In the genomic region with DNA sequence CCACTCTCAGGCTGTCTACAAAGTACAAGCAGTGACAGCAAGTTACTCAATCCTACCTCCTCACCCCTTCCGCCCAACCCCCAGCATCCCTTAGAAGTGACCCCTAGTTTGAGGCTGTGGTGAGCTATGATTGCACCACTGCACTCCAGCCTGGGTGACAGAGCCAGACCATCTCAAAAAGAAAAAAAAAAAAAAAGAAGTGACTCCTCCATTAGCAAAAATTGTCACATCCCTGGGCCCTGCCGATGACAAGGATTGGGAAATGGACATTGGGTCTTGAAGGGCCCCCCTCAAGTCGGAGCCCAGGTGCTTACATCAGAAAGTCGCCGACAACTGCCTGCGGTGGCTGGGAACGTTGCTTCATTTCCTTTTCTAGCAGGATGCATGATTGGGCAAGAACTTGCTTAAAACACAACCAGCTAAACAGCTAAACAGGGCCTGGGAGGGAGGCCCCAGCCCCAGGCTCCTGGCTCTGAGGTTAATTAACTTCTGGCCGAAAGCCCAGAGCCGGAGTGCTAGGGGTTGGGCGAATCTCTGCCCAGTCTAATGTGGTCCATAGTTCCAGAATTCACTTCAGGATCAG, we compare ENCODE assay signal across 1 cellular context.
TF ChIP-seq lines count a peak whose summit lies in the region.

No MANE protein-coding gene starts in this region.

TF ChIP-seq in HEK293, 187 proteins besides CTCF, POLR2A, EP300 and RAD21 (continued from another document and continues in another):
- TF ChIP-seq, protein P1, sequence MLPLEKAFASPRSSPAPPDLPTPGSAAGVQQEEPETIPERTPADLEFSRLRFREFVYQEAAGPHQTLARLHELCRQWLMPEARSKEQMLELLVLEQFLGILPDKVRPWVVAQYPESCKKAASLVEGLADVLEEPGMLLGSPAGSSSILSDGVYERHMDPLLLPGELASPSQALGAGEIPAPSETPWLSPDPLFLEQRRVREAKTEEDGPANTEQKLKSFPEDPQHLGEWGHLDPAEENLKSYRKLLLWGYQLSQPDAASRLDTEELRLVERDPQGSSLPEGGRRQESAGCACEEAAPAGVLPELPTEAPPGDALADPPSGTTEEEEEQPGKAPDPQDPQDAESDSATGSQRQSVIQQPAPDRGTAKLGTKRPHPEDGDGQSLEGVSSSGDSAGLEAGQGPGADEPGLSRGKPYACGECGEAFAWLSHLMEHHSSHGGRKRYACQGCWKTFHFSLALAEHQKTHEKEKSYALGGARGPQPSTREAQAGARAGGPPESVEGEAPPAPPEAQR (tag by site-specific recombination; IDR thresholded peaks at IDR 0.05): no peak
- TF ChIP-seq ZNF664 (tag by site-specific recombination; IDR thresholded peaks at IDR 0.05) (no peak), ZFP69B (tag by site-specific recombination; IDR thresholded peaks at IDR 0.05) (peak; percentile 63), ZNF473 (tag by site-specific recombination; IDR thresholded peaks at IDR 0.05) (no peak), KLF1 (tag by site-specific recombination; IDR thresholded peaks at IDR 0.05) (no peak), RBAK (tag by site-specific recombination; IDR thresholded peaks at IDR 0.05) (no peak), ZNF175 (tag by site-specific recombination; IDR thresholded peaks at IDR 0.05) (no peak), ZNF133 (tag by site-specific recombination; IDR thresholded peaks at IDR 0.05) (no peak), OVOL3 (tag by site-specific recombination; IDR thresholded peaks at IDR 0.05) (no peak), ATF2 (tag by site-specific recombination; IDR thresholded peaks at IDR 0.05; ENCODE audit: low read depth) (no peak), ZNF26 (tag by site-specific recombination; IDR thresholded peaks at IDR 0.05) (no peak), ZNF488 (tag by site-specific recombination; IDR thresholded peaks at IDR 0.05) (no peak), ZNF768 (tag by site-specific recombination; IDR thresholded peaks at IDR 0.05) (no peak), ZNF174 (tag by site-specific recombination; IDR thresholded peaks at IDR 0.05) (no peak), ZNF560 (tag by site-specific recombination; IDR thresholded peaks at IDR 0.05; ENCODE audit: borderline replicate concordance) (no peak), ZNF785 (tag by site-specific recombination; IDR thresholded peaks at IDR 0.05) (no peak), ZNF426 (tag by site-specific recombination; IDR thresholded peaks at IDR 0.05) (no peak), ELK4 (IDR thresholded peaks at IDR 0.05; ENCODE audit: borderline replicate concordance, low read depth, low read length) (no peak), ZNF10 (tag by site-specific recombination; IDR thresholded peaks at IDR 0.05) (no peak), ZFP37 (tag by site-specific recombination; IDR thresholded peaks at IDR 0.05) (no peak), HOXD13 (CRISPR knock-in tag; IDR thresholded peaks at IDR 0.05; ENCODE audit: borderline replicate concordance) (no peak), ZFP41 (tag by site-specific recombination; IDR thresholded peaks at IDR 0.05; ENCODE audit: borderline replicate concordance) (no peak), ZNF366 (tag by site-specific recombination; conservative IDR thresholded peaks at IDR 0.05) (no peak), ZNF341 (tag by site-specific recombination; IDR thresholded peaks at IDR 0.05; ENCODE audit: low read depth) (no peak), ZBTB20 (tag by site-specific recombination; IDR thresholded peaks at IDR 0.05) (peak; percentile 54; the same call in 1 of the 2 replicates), ZNF350 (tag by site-specific recombination; IDR thresholded peaks at IDR 0.05) (no peak), ZNF211 (tag by site-specific recombination; IDR thresholded peaks at IDR 0.05; ENCODE audit: low read depth) (no peak), ZNF621 (tag by site-specific recombination; IDR thresholded peaks at IDR 0.05) (no peak), ZNF202 (tag by site-specific recombination; IDR thresholded peaks at IDR 0.05; ENCODE audit: borderline replicate concordance) (no peak), ZNF747 (tag by site-specific recombination; IDR thresholded peaks at IDR 0.05) (no peak), KLF8 (tag by site-specific recombination; IDR thresholded peaks at IDR 0.05) (no peak), ZNF501 (tag by site-specific recombination; IDR thresholded peaks at IDR 0.05) (no peak), ZNF596 (tag by site-specific recombination; IDR thresholded peaks at IDR 0.05) (no peak), ZNF37A (tag by site-specific recombination; IDR thresholded peaks at IDR 0.05) (no peak), SP2 (tag by site-specific recombination; IDR thresholded peaks at IDR 0.05) (no peak), ZNF558 (tag by site-specific recombination; IDR thresholded peaks at IDR 0.05) (no peak), ZBTB8A (tag by site-specific recombination; IDR thresholded peaks at IDR 0.05) (no peak), ZNF514 (tag by site-specific recombination; IDR thresholded peaks at IDR 0.05) (no peak), GLIS1 (tag by site-specific recombination; IDR thresholded peaks at IDR 0.05) (peak; percentile 20; the same call in 1 of the 2 replicates)
- TF ChIP-seq, protein P2, sequence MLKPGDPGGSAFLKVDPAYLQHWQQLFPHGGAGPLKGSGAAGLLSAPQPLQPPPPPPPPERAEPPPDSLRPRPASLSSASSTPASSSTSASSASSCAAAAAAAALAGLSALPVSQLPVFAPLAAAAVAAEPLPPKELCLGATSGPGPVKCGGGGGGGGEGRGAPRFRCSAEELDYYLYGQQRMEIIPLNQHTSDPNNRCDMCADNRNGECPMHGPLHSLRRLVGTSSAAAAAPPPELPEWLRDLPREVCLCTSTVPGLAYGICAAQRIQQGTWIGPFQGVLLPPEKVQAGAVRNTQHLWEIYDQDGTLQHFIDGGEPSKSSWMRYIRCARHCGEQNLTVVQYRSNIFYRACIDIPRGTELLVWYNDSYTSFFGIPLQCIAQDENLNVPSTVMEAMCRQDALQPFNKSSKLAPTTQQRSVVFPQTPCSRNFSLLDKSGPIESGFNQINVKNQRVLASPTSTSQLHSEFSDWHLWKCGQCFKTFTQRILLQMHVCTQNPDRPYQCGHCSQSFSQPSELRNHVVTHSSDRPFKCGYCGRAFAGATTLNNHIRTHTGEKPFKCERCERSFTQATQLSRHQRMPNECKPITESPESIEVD (tag by site-specific recombination; IDR thresholded peaks at IDR 0.05): no peak
- TF ChIP-seq, protein P3, sequence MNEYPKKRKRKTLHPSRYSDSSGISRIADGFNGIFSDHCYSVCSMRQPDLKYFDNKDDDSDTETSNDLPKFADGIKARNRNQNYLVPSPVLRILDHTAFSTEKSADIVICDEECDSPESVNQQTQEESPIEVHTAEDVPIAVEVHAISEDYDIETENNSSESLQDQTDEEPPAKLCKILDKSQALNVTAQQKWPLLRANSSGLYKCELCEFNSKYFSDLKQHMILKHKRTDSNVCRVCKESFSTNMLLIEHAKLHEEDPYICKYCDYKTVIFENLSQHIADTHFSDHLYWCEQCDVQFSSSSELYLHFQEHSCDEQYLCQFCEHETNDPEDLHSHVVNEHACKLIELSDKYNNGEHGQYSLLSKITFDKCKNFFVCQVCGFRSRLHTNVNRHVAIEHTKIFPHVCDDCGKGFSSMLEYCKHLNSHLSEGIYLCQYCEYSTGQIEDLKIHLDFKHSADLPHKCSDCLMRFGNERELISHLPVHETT (tag by site-specific recombination; IDR thresholded peaks at IDR 0.05): 0 out of 2 replicates have a peak, but pooled peaks have one; percentile 10
- TF ChIP-seq, protein P4, sequence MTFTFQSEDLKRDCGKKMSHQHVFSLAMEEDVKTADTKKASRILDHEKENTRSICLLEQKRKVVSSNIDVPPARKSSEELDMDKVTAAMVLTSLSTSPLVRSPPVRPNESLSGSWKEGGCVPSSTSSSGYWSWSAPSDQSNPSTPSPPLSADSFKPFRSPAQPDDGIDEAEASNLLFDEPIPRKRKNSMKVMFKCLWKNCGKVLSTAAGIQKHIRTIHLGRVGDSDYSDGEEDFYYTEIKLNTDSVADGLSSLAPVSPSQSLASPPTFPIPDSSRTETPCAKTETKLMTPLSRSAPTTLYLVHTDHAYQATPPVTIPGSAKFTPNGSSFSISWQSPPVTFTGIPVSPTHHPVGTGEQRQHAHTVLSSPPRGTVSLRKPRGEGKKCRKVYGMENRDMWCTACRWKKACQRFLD (tag by site-specific recombination; IDR thresholded peaks at IDR 0.05): no peak
- TF ChIP-seq, protein P5, sequence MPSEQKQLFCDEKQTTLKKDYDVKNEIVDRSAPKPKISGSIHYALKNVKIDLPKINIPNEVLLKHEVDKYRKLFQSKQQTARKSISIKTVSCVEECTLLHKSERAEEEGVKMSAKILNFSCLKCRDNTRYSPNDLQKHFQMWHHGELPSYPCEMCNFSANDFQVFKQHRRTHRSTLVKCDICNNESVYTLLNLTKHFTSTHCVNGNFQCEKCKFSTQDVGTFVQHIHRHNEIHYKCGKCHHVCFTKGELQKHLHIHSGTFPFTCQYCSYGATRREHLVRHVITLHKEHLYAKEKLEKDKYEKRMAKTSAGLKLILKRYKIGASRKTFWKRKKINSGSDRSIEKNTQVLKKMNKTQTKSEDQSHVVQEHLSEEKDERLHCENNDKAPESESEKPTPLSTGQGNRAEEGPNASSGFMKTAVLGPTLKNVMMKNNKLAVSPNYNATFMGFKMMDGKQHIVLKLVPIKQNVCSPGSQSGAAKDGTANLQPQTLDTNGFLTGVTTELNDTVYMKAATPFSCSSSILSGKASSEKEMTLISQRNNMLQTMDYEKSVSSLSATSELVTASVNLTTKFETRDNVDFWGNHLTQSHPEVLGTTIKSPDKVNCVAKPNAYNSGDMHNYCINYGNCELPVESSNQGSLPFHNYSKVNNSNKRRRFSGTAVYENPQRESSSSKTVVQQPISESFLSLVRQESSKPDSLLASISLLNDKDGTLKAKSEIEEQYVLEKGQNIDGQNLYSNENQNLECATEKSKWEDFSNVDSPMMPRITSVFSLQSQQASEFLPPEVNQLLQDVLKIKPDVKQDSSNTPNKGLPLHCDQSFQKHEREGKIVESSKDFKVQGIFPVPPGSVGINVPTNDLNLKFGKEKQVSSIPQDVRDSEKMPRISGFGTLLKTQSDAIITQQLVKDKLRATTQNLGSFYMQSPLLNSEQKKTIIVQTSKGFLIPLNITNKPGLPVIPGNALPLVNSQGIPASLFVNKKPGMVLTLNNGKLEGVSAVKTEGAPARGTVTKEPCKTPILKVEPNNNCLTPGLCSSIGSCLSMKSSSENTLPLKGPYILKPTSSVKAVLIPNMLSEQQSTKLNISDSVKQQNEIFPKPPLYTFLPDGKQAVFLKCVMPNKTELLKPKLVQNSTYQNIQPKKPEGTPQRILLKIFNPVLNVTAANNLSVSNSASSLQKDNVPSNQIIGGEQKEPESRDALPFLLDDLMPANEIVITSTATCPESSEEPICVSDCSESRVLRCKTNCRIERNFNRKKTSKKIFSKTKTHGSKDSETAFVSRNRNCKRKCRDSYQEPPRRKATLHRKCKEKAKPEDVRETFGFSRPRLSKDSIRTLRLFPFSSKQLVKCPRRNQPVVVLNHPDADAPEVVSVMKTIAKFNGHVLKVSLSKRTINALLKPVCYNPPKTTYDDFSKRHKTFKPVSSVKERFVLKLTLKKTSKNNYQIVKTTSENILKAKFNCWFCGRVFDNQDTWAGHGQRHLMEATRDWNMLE (tag by site-specific recombination; conservative IDR thresholded peaks at IDR 0.05; ENCODE audit: low read depth): peak; percentile 32; the same call in 1 of the 2 replicates
- TF ChIP-seq, protein P6, sequence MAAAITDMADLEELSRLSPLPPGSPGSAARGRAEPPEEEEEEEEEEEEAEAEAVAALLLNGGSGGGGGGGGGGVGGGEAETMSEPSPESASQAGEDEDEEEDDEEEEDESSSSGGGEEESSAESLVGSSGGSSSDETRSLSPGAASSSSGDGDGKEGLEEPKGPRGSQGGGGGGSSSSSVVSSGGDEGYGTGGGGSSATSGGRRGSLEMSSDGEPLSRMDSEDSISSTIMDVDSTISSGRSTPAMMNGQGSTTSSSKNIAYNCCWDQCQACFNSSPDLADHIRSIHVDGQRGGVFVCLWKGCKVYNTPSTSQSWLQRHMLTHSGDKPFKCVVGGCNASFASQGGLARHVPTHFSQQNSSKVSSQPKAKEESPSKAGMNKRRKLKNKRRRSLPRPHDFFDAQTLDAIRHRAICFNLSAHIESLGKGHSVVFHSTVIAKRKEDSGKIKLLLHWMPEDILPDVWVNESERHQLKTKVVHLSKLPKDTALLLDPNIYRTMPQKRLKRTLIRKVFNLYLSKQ (tag by site-specific recombination; IDR thresholded peaks at IDR 0.05; ENCODE audit: borderline replicate concordance): no peak
